ENCODE assay signal across 24 cellular contexts in genomic region chr10:76839276-76839675, GRCh38.
DNase-seq lines count a peak whose midpoint lies in the region; ATAC-seq and TF ChIP-seq lines count a peak whose summit lies in the region.
"Had no signal": no experiment of that assay in that cellular context is flagged by ENCODE, and none has a peak within 500 bp of the region (broad histone marks: within the 10 kb centered on the region; RNA-seq: fewer than 3 reads in every experiment).

No MANE protein-coding gene starts in this region.

- H3K4me1 Mint-ChIP-seq in HFFc6 (ENCODE audit: low read depth), result no peaks in the 10 kb centered on the region
- H3K4me1 Mint-ChIP-seq: CD4-positive, alpha-beta memory T cell; IgD-negative memory B cell had no signal

- ATAC-seq in right cardiac atrium (no peak), mucosa of descending colon (peak; percentile 22), GM21390 (IDR thresholded peaks at IDR 0.05; ENCODE audit: unreplicated experiment) (no peak)
- ATAC-seq: Panc1 had no signal

- H3K36me3 Mint-ChIP-seq in HFFc6 (ENCODE audit: low read depth), result no peaks in the 10 kb centered on the region
- H3K36me3 Mint-ChIP-seq: CD4-positive, alpha-beta memory T cell; IgD-negative memory B cell had no signal

- no peaks in the 10 kb centered on the region for H3K9me3 Mint-ChIP-seq in HFFc6

- H3K27me3 Mint-ChIP-seq in HFFc6 (ENCODE audit: insufficient read depth), result peaks cover 8% of the 10 kb centered on the region; the same call in 1 of the 2 replicates
- H3K27me3 Mint-ChIP-seq: CD4-positive, alpha-beta memory T cell; IgD-negative memory B cell had no signal

- intact Hi-C loops in right cardiac atrium (cut with DNase I) (no loop called here), mucosa of descending colon (cut with DNase I, micrococcal nuclease) (no loop called here)

- no peak overlapping the region for H3K4me3 Mint-ChIP-seq in HFFc6
- H3K4me3 Mint-ChIP-seq: CD4-positive, alpha-beta memory T cell; IgD-negative memory B cell had no signal

- no peak overlapping the region for H3K27ac ChIP-seq in right cardiac atrium (ENCODE audit: low read length)
- no peak overlapping the region for H3K27ac ChIP-seq in right atrium auricular region
- H3K27ac ChIP-seq: BLaER1 treated with 17β-estradiol and CSF1 and Interleukin-3, amounts not matched to agents 10 nM and 100 nM; HL-60; KMS-11; RWPE1 had no signal

- peak in 2 of 3 donors; percentile 15 to 58 for DNase-seq in right cardiac atrium
- DNase-seq in right atrium auricular region (ENCODE audit: low spot score), result no peak
- DNase-seq in fibroblast of pulmonary artery (ENCODE audit: low read depth), result peak; percentile 1
- peak in 2 of 3 donors; percentile 36 to 60 for DNase-seq in mucosa of descending colon
- DNase-seq in DMS153 treated with DMSO at 0.1 percent for 48 hours (lab: John Stamatoyannopoulos, UW; ENCODE audit: unreplicated experiment), result no peak
- DNase-seq in HFFc6, result no peak
- DNase-seq: AML-193; CD4-positive, alpha-beta memory T cell; COR-L47; HCEC 1CT; MM.1S; NCI-H2081; NCI-H2171; NCI-H226; NCI-H510A; NCI-H748 treated with DMSO at 0.1 percent for 48 hours; SHP77 had no signal

- H3K4me3 ChIP-seq in right cardiac atrium (ENCODE audit: low read length) (no peak overlapping the region), right atrium auricular region (no peak overlapping the region), fibroblast of pulmonary artery (replicated peaks; ENCODE audit: low read depth, low read length) (no peak overlapping the region), mucosa of descending colon (no peak overlapping the region)
- H3K4me3 ChIP-seq: BLaER1 treated with 17β-estradiol and CSF1 and Interleukin-3, amounts not matched to agents 10 nM and 100 nM had no signal

- H3K27me3 ChIP-seq in right cardiac atrium (ENCODE audit: control insufficient read depth, insufficient read depth) (no peaks in the 10 kb centered on the region), right atrium auricular region (no peaks in the 10 kb centered on the region)
- H3K27me3 ChIP-seq: BLaER1 treated with 17β-estradiol and CSF1 and Interleukin-3, amounts not matched to agents 10 nM and 100 nM had no signal

- H3K27ac Mint-ChIP-seq in HFFc6, result no peak overlapping the region
- H3K27ac Mint-ChIP-seq: CD4-positive, alpha-beta memory T cell; IgD-negative memory B cell had no signal

- H3K36me3 ChIP-seq in right atrium auricular region (no peaks in the 10 kb centered on the region), mucosa of descending colon (ENCODE audit: low read depth) (no peaks in the 10 kb centered on the region)
- H3K36me3 ChIP-seq: BLaER1 treated with 17β-estradiol and CSF1 and Interleukin-3, amounts not matched to agents 10 nM and 100 nM had no signal

- TF ChIP-seq CTCF in right atrium auricular region (IDR thresholded peaks at IDR 0.05) (no peak), fibroblast of pulmonary artery (IDR thresholded peaks at IDR 0.05; ENCODE audit: low read length, missing control alignments) (no peak), mucosa of descending colon (IDR thresholded peaks at IDR 0.05) (no peak), HFFc6 (IDR thresholded peaks at IDR 0.05) (no peak)

- no peaks in the 10 kb centered on the region for H3K9me3 ChIP-seq in right cardiac atrium (ENCODE audit: control insufficient read depth, low read length)
- no peaks in the 10 kb centered on the region for H3K9me3 ChIP-seq in right atrium auricular region
- H3K9me3 ChIP-seq in mucosa of descending colon, result no peaks in the 10 kb centered on the region

- H3K4me1 ChIP-seq in right cardiac atrium (ENCODE audit: control insufficient read depth, insufficient read depth, low read length), result no peaks in the 10 kb centered on the region
- no peaks in the 10 kb centered on the region for H3K4me1 ChIP-seq in right atrium auricular region
- no peaks in the 10 kb centered on the region for H3K4me1 ChIP-seq in mucosa of descending colon (ENCODE audit: low read depth)
- H3K4me1 ChIP-seq: BLaER1 treated with 17β-estradiol and CSF1 and Interleukin-3, amounts not matched to agents 10 nM and 100 nM had no signal

- 33% methylated on average over 3 of the region's 3 CpGs for WGBS in right cardiac atrium

Comparison
In these comparisons a context has a peak if more than half of its experiments do, and no peak if none do; other contexts are left out.
1. DNase-seq: peak in right cardiac atrium (2 of 3), fibroblast of pulmonary artery (single experiment) and mucosa of descending colon (2 of 3); none in right atrium auricular region (single experiment), DMS153 treated with DMSO at 0.1 percent for 48 hours (single experiment) and HFFc6 (single experiment).